8 cellular contexts compared by ENCODE assay signal in the genomic region with DNA sequence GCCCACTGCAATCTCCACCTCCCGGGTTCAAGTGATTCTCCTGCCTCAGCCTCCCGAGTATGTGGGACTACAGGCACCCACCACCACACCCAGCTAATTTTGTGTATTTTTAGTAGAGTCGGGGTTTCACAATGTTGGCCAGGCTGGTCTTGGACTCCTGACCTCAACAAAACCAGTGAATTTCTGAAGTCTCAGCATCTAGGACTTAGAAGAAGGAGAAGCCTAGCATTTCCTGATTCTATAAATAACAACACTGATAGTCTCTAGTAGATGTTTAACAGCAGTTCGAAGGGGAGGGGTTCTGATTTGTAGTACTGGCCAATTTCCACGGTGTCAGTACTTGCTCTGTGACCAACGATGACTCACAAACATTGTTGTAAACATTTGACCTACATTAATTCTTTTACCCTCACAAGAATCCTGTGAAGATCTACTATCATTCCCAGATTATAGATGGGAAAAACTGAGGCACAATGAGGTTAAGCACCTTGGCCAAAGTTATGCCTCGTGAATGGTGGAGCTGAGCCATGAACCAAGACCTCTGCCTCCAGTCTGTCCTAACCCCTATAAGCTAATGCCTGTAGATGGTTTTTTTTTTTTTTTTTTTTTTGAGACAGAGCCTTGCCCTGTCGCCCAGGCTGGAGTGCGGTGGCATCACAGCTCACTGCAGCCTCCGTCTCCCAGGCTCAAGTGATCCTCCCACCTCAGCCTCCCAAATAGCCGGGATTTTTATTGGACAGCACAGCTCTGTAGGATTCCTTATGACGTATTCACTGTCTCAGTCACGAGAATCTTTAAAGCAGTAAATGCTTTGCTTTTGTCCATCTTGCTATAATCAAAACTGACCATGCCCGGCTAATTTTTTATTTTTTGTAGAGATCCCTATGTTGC. TPM values are rescaled to one million over a fixed set of nuclear protein-coding genes. Genes with fewer than 3 reads are reported as not detected.
A peak's percentile ranks its signal among the peaks of the same experiment; 100 is the strongest.
DNase-seq lines count a peak whose midpoint lies in the region; ATAC-seq and TF ChIP-seq lines count a peak whose summit lies in the region.

No MANE protein-coding gene starts in this region.

- H3K4me3 ChIP-seq in HFF-Myc (replicated peaks; ENCODE audit: low read depth, low read length) (no peak overlapping the region), fibroblast of the aortic adventitia (ENCODE audit: low read depth, low read length) (no peak overlapping the region), skeletal muscle cell (ENCODE audit: low read depth, low read length) (no peak overlapping the region), BE2C (ENCODE audit: low read depth, low read length) (no peak overlapping the region)

- H3K4me3 Mint-ChIP-seq in osteocyte (ENCODE audit: unreplicated experiment): no peak overlapping the region

- no peaks in the 10 kb centered on the region for H3K36me3 ChIP-seq in BE2C

- no peak overlapping the region for H3K27ac Mint-ChIP-seq in osteocyte (ENCODE audit: unreplicated experiment)

- H3K4me1 ChIP-seq in BE2C: peaks cover 8% of the 10 kb centered on the region

- no peaks in the 10 kb centered on the region for H3K9me3 Mint-ChIP-seq in osteocyte (ENCODE audit: unreplicated experiment)

- peaks cover 7% of the 10 kb centered on the region for H3K36me3 Mint-ChIP-seq in osteocyte (ENCODE audit: unreplicated experiment)

- ATAC-seq in GM18498 (IDR thresholded peaks at IDR 0.05; ENCODE audit: unreplicated experiment) (no peak), GM18858 (IDR thresholded peaks at IDR 0.05; ENCODE audit: unreplicated experiment) (no peak)

- peaks cover 17% of the 10 kb centered on the region for H3K4me1 Mint-ChIP-seq in osteocyte (ENCODE audit: unreplicated experiment)

- no peaks in the 10 kb centered on the region for H3K27me3 ChIP-seq in BE2C

- H3K9me3 ChIP-seq in BE2C: no peaks in the 10 kb centered on the region

- peak; percentile 82 for DNase-seq in HFF-Myc (ENCODE audit: extremely low read depth, low read depth)
- peak; percentile 28 for DNase-seq in T1000 (lab: John Stamatoyannopoulos, UW)
- peak; percentile 87 for DNase-seq in fibroblast of the aortic adventitia (ENCODE audit: low read depth)
- DNase-seq in skeletal muscle cell (ENCODE audit: low read depth): peak; percentile 70
- no peak for DNase-seq in osteocyte (ENCODE audit: extremely low spot score, unreplicated experiment)
- DNase-seq in BE2C: no peak

- TF ChIP-seq CTCF in HFF-Myc (IDR thresholded peaks at IDR 0.05; ENCODE audit: low read depth, low read length, missing control alignments) (no peak), fibroblast of the aortic adventitia (IDR thresholded peaks at IDR 0.05; ENCODE audit: insufficient read depth, low read length) (no peak), osteocyte (IDR thresholded peaks at IDR 0.05) (no peak), BE2C (IDR thresholded peaks at IDR 0.05; ENCODE audit: low read depth, low read length) (no peak)

- H3K27me3 Mint-ChIP-seq in osteocyte (ENCODE audit: unreplicated experiment): no peaks in the 10 kb centered on the region

RNA-seq across cellular contexts. Expression of gene P2RX4, which starts 5.2 kb away (rescaled TPM):
- total RNA-seq in fibroblast of the aortic adventitia (ENCODE audit: low replicate concordance): 2.7 and 9.1 TPM in 2 replicates
- total RNA-seq in osteocyte: 20.3 and 21.1 TPM in 2 replicates
- polyA plus RNA-seq in BE2C (2012; ENCODE audit: insufficient read depth, insufficient read length, low read depth): 8.8 TPM

Comparison
In these comparisons a context has a peak if more than half of its experiments do, and no peak if none do; other contexts are left out.
1. DNase-seq: peak in HFF-Myc (single experiment), T1000 (single experiment), fibroblast of the aortic adventitia (single experiment) and skeletal muscle cell (single experiment); none in osteocyte (single experiment) and BE2C (single experiment).